Comparison of ENCODE assay signal across 8 cellular contexts in genomic region chr9:23851024-23851629, GRCh38. TPM values are rescaled to one million over a fixed set of nuclear protein-coding genes. Genes with fewer than 3 reads are reported as not detected.
A peak's percentile ranks its signal among the peaks of the same experiment; 100 is the strongest.
DNase-seq lines count a peak whose midpoint lies in the region; ATAC-seq lines count a peak whose summit lies in the region.

No MANE protein-coding gene starts in this region.

- in situ Hi-C loops in GM23248 (cut with MboI) = no loop called here

- H3K79me2 ChIP-seq in GM23248 (ENCODE audit: insufficient read depth) = no peaks in the 10 kb centered on the region

- no peaks in the 10 kb centered on the region for H3F3A ChIP-seq in GM23248 (ENCODE audit: insufficient read depth)

- peak overlapping the region; percentile 51 for H3K4me3 ChIP-seq in GM23248
- H3K4me3 ChIP-seq in right cardiac atrium (ENCODE audit: low read length) = peak overlapping the region; percentile 40

- H3K4me1 ChIP-seq in GM23248 (ENCODE audit: insufficient read depth) (no peaks in the 10 kb centered on the region), right cardiac atrium (ENCODE audit: control insufficient read depth, insufficient read depth, low read length) (no peaks in the 10 kb centered on the region)

- H3K9me2 ChIP-seq in GM23248 (ENCODE audit: insufficient read depth) = no peaks in the 10 kb centered on the region

- ATAC-seq in right cardiac atrium = peak; percentile 61 to 77
- ATAC-seq in GM18909 (IDR thresholded peaks at IDR 0.05; ENCODE audit: poor library complexity, unreplicated experiment) = no peak

- H3K9ac ChIP-seq in GM23248 = no peak overlapping the region

- 7 to 9% methylated on average over 35 to 46 of the region's 46 CpGs for WGBS in GM23248 (ENCODE audit: low coverage in 1 of 2, low lambda C conversion rate in 2 of 2, missing lambda C conversion rate in 2 of 2), 2 experiments
- 2% methylated on average over 46 of the region's 46 CpGs for WGBS in right cardiac atrium

- peak overlapping the region; percentile 65 for H2AFZ ChIP-seq in GM23248

- DNase-seq in GM23248 (peak; percentile 12), SK-N-DZ (ENCODE audit: low spot score) (peak; percentile 21), right cardiac atrium (peak in 1 of 3 donors; percentile 61), retina (peak; percentile 84), middle frontal gyrus (ENCODE audit: extremely low spot score, low spot score) (no peak), amniotic stem cell (lab: John Stamatoyannopoulos, UW) (no peak)
- no peak for DNase-seq in activated CD8-positive, alpha-beta memory T cell treated with anti-CD3 and anti-CD28 coated beads, Interleukin-2, amount 50 U/mL, for 4 hours

- H4K20me1 ChIP-seq in GM23248 (ENCODE audit: insufficient read depth) = no peaks in the 10 kb centered on the region

- no peak overlapping the region for H3K27ac ChIP-seq in GM23248
- H3K27ac ChIP-seq in right cardiac atrium (ENCODE audit: low read length) = no peak overlapping the region

- no peaks in the 10 kb centered on the region for H3K36me3 ChIP-seq in GM23248 (ENCODE audit: low read depth)

- peak overlapping the region; percentile 42 for H3K4me2 ChIP-seq in GM23248 (ENCODE audit: unreplicated experiment)

- H3K27me3 ChIP-seq in GM23248 (replicated peaks; ENCODE audit: insufficient read depth) = peaks cover 8% of the 10 kb centered on the region
- H3K27me3 ChIP-seq in right cardiac atrium (ENCODE audit: control insufficient read depth, insufficient read depth) = no peaks in the 10 kb centered on the region

- H3K9me3 ChIP-seq in GM23248 (ENCODE audit: low read depth) (no peaks in the 10 kb centered on the region), right cardiac atrium (ENCODE audit: control insufficient read depth, low read length) (no peaks in the 10 kb centered on the region)

- intact Hi-C loops in right cardiac atrium (cut with DNase I) = no loop called here

RNA-seq across cellular contexts. Expression of gene ELAVL2, which starts 25.1 kb away (rescaled TPM):
- not detected in 2 replicates for total RNA-seq in GM23248 (2014; rRNA removed; shearing (Covaris generic))
- 0.08 TPM in 1 of 2 replicates, not detected in the other for polyA plus RNA-seq in GM23248 (2016; fragmentation: Nextera tagmentation; extraction: Ambion mirVana)
- 31.7 and 32.0 TPM in 2 replicates for polyA plus RNA-seq in SK-N-DZ (2014; cell fraction: cytosol; rRNA removed)
- polyA plus RNA-seq in SK-N-DZ (2014; cell fraction: nucleus; rRNA removed) = 7.7 and 9.9 TPM in 2 replicates
- under 1 TPM in 1 of 4 donors, not detected in 3; 0.32 TPM for total RNA-seq in right cardiac atrium
- polyA plus RNA-seq in right cardiac atrium = 0.07 TPM

Comparison
In these comparisons a context has a peak if more than half of its experiments do, and no peak if none do; other contexts are left out.
1. DNase-seq: peak in GM23248 (single experiment), SK-N-DZ (single experiment) and retina (single experiment); none in middle frontal gyrus (single experiment), activated CD8-positive, alpha-beta memory T cell treated with anti-CD3 and anti-CD28 coated beads, Interleukin-2, amount 50 U/mL, for 4 hours (single experiment) and amniotic stem cell (single experiment).